Comparison of ENCODE assay signal across 8 cellular contexts in genomic region chr6:167093922-167094432, GRCh38. TPM values are rescaled to one million over a fixed set of nuclear protein-coding genes. Genes with fewer than 3 reads are reported as not detected.
A peak's percentile ranks its signal among the peaks of the same experiment; 100 is the strongest.
DNase-seq lines count a peak whose midpoint lies in the region; ATAC-seq and TF ChIP-seq lines count a peak whose summit lies in the region.

No MANE protein-coding gene starts in this region.

- no peak for TF ChIP-seq CTCF in A673 (conservative IDR thresholded peaks at IDR 0.05; ENCODE audit: low read depth, low read length)
- no peak for TF ChIP-seq CTCF in omental fat pad (IDR thresholded peaks at IDR 0.05)

- no peak overlapping the region for H3K4me3 ChIP-seq in A673 (ENCODE audit: low read depth, low read length, poor library complexity, severe bottlenecking)

- H3K9me3 ChIP-seq in A673 (ENCODE audit: low read depth, low read length, poor library complexity, severe bottlenecking): no peaks in the 10 kb centered on the region

- no TSS peak for BruUV-seq in A673 (replicated peaks; lab: Mats Ljungman, UMichigan)

- intact Hi-C loops in A673 (cut with micrococcal nuclease; ENCODE audit: unreplicated experiment): no loop called here

- H3K4me1 ChIP-seq in A673 (ENCODE audit: insufficient read depth, low read length, poor library complexity, severe bottlenecking): no peaks in the 10 kb centered on the region

- POLR2A ChIA-PET in A673 (lab: Charles Lee; ENCODE audit: low non-redundant PET): no interaction called here

- no peak overlapping the region for H3K27ac ChIP-seq in A673 (ENCODE audit: low read depth, low read length, poor library complexity, severe bottlenecking)

- H3K27me3 ChIP-seq in A673 (replicated peaks; ENCODE audit: insufficient read depth, low read depth, low read length, poor library complexity): no peaks in the 10 kb centered on the region

- peak; percentile 30 for ATAC-seq in GM18520 (IDR thresholded peaks at IDR 0.05; ENCODE audit: unreplicated experiment)
- ATAC-seq in HG02884 (IDR thresholded peaks at IDR 0.05; ENCODE audit: unreplicated experiment): peak; percentile 36
- no peak for ATAC-seq in omental fat pad (ENCODE audit: low FRiP score)

- peak; percentile 47 to 54 (median 53) for DNase-seq in activated CD4-positive, CD25-positive, alpha-beta regulatory T cell (lab: John Stamatoyannopoulos, UW)
- DNase-seq in effector CD4-positive, alpha-beta T cell: peak; percentile 56
- DNase-seq in stimulated activated CD8-positive, alpha-beta memory T cell treated with anti-CD3 and anti-CD28 coated beads, Interleukin-15, amount 100 ng/mL, for 24 hours (ENCODE audit: low read depth): peak; percentile 41
- no peak for DNase-seq in A673 (ENCODE audit: low spot score)
- DNase-seq in GM19238 (ENCODE audit: insufficient read length, low spot score): no peak
- DNase-seq in omental fat pad (ENCODE audit: low spot score): no peak

- CTCF ChIA-PET in A673 (lab: Charles Lee): no interaction called here

- H3K36me3 ChIP-seq in A673 (ENCODE audit: insufficient read depth, low read length, poor library complexity, severe bottlenecking): no peaks in the 10 kb centered on the region

RNA-seq across cellular contexts. Expression of gene CCR6, which starts 28.9 kb away (rescaled TPM):
- total RNA-seq in A673 (2021) (not detected in 2 replicates), omental fat pad (1 to 10 TPM in 2 of 4 donors, under 1 TPM in 1, not detected in 1; 0.36 to 1.1 (median 1.1) TPM)

Comparison
In these comparisons a context has a peak if more than half of its experiments do, and no peak if none do; other contexts are left out.
1. DNase-seq: peak in activated CD4-positive, CD25-positive, alpha-beta regulatory T cell (4 of 4), effector CD4-positive, alpha-beta T cell (single experiment) and stimulated activated CD8-positive, alpha-beta memory T cell treated with anti-CD3 and anti-CD28 coated beads, Interleukin-15, amount 100 ng/mL, for 24 hours (single experiment); none in A673 (single experiment), GM19238 (single experiment) and omental fat pad (single experiment).